ENCODE assay signal across 7 cellular contexts in the genomic region with DNA sequence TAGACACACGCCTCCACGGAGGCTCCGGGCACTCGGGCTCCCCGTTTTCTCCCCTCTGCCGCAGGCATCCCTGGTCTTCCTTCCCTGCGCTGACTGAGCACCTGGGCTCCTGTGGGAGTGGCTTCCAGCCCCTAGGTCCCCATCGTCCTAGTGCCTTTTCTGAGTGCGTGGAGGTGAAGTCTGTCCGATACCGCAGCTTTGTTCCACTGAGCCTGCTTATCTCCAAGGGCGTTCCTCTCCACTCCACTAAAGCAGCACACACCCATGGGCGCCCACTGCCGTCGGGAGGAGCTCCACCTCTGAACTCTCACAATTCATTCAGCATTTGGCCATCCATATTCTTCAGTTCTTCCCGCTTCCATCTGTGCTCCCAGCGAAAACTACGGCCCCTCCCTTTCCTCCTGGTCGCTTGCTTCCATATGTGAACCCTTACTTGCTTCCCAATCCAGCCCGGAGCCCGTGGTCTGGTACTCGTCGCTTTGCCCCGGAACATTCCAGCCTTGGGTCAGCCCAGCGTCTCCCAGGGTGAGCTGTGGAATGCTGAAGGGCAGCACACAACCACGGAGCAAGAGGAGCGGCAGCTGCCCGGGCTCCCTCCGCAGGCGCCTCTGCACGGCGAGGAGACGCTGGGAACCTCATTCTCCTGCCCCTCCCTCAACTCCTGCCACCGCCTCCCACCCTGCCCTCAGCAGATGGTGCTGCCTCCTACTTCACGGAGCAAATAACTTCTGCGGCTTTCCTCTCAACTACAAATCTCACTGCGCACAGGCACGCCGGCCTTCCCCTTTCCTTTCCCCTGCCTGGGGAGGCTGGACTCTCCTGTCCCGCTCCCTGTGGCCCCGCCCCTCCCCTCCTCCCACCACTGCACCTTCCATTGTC. TPM values are rescaled to one million over a fixed set of nuclear protein-coding genes. Genes with fewer than 3 reads are reported as not detected.
DNase-seq lines count a peak whose midpoint lies in the region; ATAC-seq, FAIRE-seq and TF ChIP-seq lines count a peak whose summit lies in the region.

No MANE protein-coding gene starts in this region.

- peaks cover 49% of the 10 kb centered on the region for H3K4me1 Mint-ChIP-seq in activated T-cell treated with anti-CD3 and anti-CD28 coated beads, Interleukin-2, amount 50 U/mL, for 4 hours (ENCODE audit: low read depth)
- H3K4me1 Mint-ChIP-seq in naive B cell (peaks cover 21 to 27% (median 22%) of the 10 kb centered on the region in 3 donors), type B pancreatic cell (ENCODE audit: unreplicated experiment) (peaks cover 31% of the 10 kb centered on the region)

- TF ChIP-seq CTCF in GM13976 (IDR thresholded peaks at IDR 0.05; ENCODE audit: borderline replicate concordance, control extremely low read depth, extremely low read depth, insufficient read depth, missing control alignments): peak; percentile 42
- TF ChIP-seq CTCF in fibroblast of mammary gland (conservative IDR thresholded peaks at IDR 0.05; ENCODE audit: control insufficient read depth, insufficient read depth, low read depth, low read length): no peak
- TF ChIP-seq CTCF in type B pancreatic cell (conservative IDR thresholded peaks at IDR 0.05): no peak

- H3K27me3 Mint-ChIP-seq in activated T-cell treated with anti-CD3 and anti-CD28 coated beads, Interleukin-2, amount 50 U/mL, for 4 hours (ENCODE audit: low read depth): no peaks in the 10 kb centered on the region
- peaks cover 19 to 36% (median 32%) of the 10 kb centered on the region in 3 donors for H3K27me3 Mint-ChIP-seq in naive B cell
- peaks cover 10% of the 10 kb centered on the region for H3K27me3 Mint-ChIP-seq in type B pancreatic cell

- in situ Hi-C loops in GM13976 (cut with MboI; ENCODE audit: low sequenced_read_pairs, unreplicated experiment): no loop called here

- ATAC-seq in activated T-cell treated with anti-CD3 and anti-CD28 coated beads, Interleukin-2, amount 50 U/mL, for 4 hours: peak; percentile 69 to 74
- peak; percentile 63 to 64 for ATAC-seq in naive B cell (ENCODE audit: low read depth in 2 of 2)

- H3K27ac Mint-ChIP-seq in naive B cell (peak overlapping the region in 4 of 6 donors; percentile 19 to 81 (median 60)), type B pancreatic cell (peak overlapping the region; percentile 85)

- no peaks in the 10 kb centered on the region for H3K9me3 Mint-ChIP-seq in activated T-cell treated with anti-CD3 and anti-CD28 coated beads, Interleukin-2, amount 50 U/mL, for 4 hours
- H3K9me3 Mint-ChIP-seq in naive B cell (no peaks in the 10 kb centered on the region), type B pancreatic cell (no peaks in the 10 kb centered on the region)

- no peak for FAIRE-seq in RCC 7860 (lab: Jason Lieb, UNC)

- H3K36me3 Mint-ChIP-seq in activated T-cell treated with anti-CD3 and anti-CD28 coated beads, Interleukin-2, amount 50 U/mL, for 4 hours (ENCODE audit: insufficient read depth): peaks cover 18% of the 10 kb centered on the region
- peaks cover 9 to 14% of the 10 kb centered on the region in 2 donors for H3K36me3 Mint-ChIP-seq in naive B cell
- H3K36me3 Mint-ChIP-seq in type B pancreatic cell: peaks cover 3% of the 10 kb centered on the region

- peak overlapping the region; percentile 39 for H3K4me3 ChIP-seq in fibroblast of mammary gland (ENCODE audit: control insufficient read depth, low read depth, low read length)

- H3K4me3 Mint-ChIP-seq in activated T-cell treated with anti-CD3 and anti-CD28 coated beads, Interleukin-2, amount 50 U/mL, for 4 hours: peak overlapping the region; percentile 87
- peak overlapping the region; percentile 53 to 93 (median 78) for H3K4me3 Mint-ChIP-seq in naive B cell
- H3K4me3 Mint-ChIP-seq in type B pancreatic cell: peak overlapping the region; percentile 90

- DNase-seq in GM13976 (ENCODE audit: low spot score): peak; percentile 71
- peak; percentile 73 to 94 for DNase-seq in NCI-H526 (lab: John Stamatoyannopoulos, UW)
- peak; percentile 44 for DNase-seq in activated T-cell treated with anti-CD3 and anti-CD28 coated beads, Interleukin-2, amount 50 U/mL, for 4 hours
- DNase-seq in fibroblast of mammary gland (ENCODE audit: low read depth): peak; percentile 31
- DNase-seq in naive B cell: no peak
- DNase-seq in type B pancreatic cell (ENCODE audit: extremely low spot score, unreplicated experiment): peak; percentile 80
- DNase-seq in RCC 7860 (ENCODE audit: low spot score): no peak

RNA-seq across cellular contexts. Expression of gene ATP8B2, which starts 27.5 kb away (rescaled TPM):
- 10 to 100 TPM; 73.1 to 74.9 (median 73.4) TPM for total RNA-seq in activated T-cell treated with anti-CD3 and anti-CD28 coated beads, Interleukin-2, amount 50 U/mL, for 4 hours
- 10 to 100 TPM in 1 of 6 donors, 1 to 10 TPM in 5; 5.0 to 11.7 (median 7.7) TPM for polyA plus RNA-seq in naive B cell (ENCODE audit: low read depth in 6 of 6)
- total RNA-seq in type B pancreatic cell (ENCODE audit: low replicate concordance): 11.5 and 39.5 TPM in 2 replicates

RNA-seq across cellular contexts. Expression of gene AQP10, which starts 31.9 kb away (rescaled TPM):
- not detected for total RNA-seq in activated T-cell treated with anti-CD3 and anti-CD28 coated beads, Interleukin-2, amount 50 U/mL, for 4 hours
- under 1 TPM in 2 of 6 donors, not detected in 4; 0.13 to 0.56 TPM for polyA plus RNA-seq in naive B cell (ENCODE audit: low read depth in 6 of 6)
- total RNA-seq in type B pancreatic cell (ENCODE audit: low replicate concordance): 0.12 and 0.27 TPM in 2 replicates

RNA-seq across cellular contexts. Expression of gene IL6R, which starts 52.3 kb away (rescaled TPM):
- 10 to 100 TPM; 20.7 to 28.7 (median 24.1) TPM for total RNA-seq in activated T-cell treated with anti-CD3 and anti-CD28 coated beads, Interleukin-2, amount 50 U/mL, for 4 hours
- 1 to 10 TPM in 2 of 6 donors, under 1 TPM in 4; 0.28 to 1.3 (median 0.75) TPM for polyA plus RNA-seq in naive B cell (ENCODE audit: low read depth in 6 of 6)
- 7.8 and 12.5 TPM in 2 replicates for total RNA-seq in type B pancreatic cell (ENCODE audit: low replicate concordance)

Comparison
In these comparisons a context has a peak if more than half of its experiments do, and no peak if none do; other contexts are left out.
1. DNase-seq: peak in GM13976 (single experiment), NCI-H526 (2 of 2), activated T-cell treated with anti-CD3 and anti-CD28 coated beads, Interleukin-2, amount 50 U/mL, for 4 hours (single experiment), fibroblast of mammary gland (single experiment) and type B pancreatic cell (single experiment); none in naive B cell (single experiment) and RCC 7860 (single experiment).
2. Peak in every context shown above with its lines, with median percentiles within 50 percentile points of each other: H3K4me3 Mint-ChIP-seq.